Comparison of ENCODE assay signal across 1 cellular context in genomic region chr6:11942185-11942864, GRCh38.
A peak's percentile ranks its signal among the peaks of the same experiment; 100 is the strongest.
TF ChIP-seq lines count a peak whose summit lies in the region.

No MANE protein-coding gene starts in this region.

TF ChIP-seq in K562, 482 proteins besides CTCF, POLR2A, EP300 and RAD21 (continued from another document):
- TF ChIP-seq ZBTB40 (IDR thresholded peaks at IDR 0.05), result no peak
- no peak for TF ChIP-seq ZBTB40 (CRISPR knock-in tag; IDR thresholded peaks at IDR 0.05)
- no peak for TF ChIP-seq ZNF197 (CRISPR knock-in tag; IDR thresholded peaks at IDR 0.05; ENCODE audit: low read depth)
- no peak for TF ChIP-seq BHLHE40 (IDR thresholded peaks at IDR 0.05; ENCODE audit: low read length)
- TF ChIP-seq LEF1 (IDR thresholded peaks at IDR 0.05), result peak; percentile 52; the same call in 1 of the 2 replicates
- TF ChIP-seq TRIM24 (IDR thresholded peaks at IDR 0.05), result peak in 1 of 2 experiments; percentile 74; a peak in 2 of 4 replicates
- TF ChIP-seq ETS2 (tag; IDR thresholded peaks at IDR 0.05; ENCODE audit: borderline replicate concordance, poor library complexity, severe bottlenecking), result no peak
- TF ChIP-seq NKRF (IDR thresholded peaks at IDR 0.05; ENCODE audit: borderline replicate concordance), result no peak
- peak in 1 of 2 experiments; percentile 56 for TF ChIP-seq NCOA2 (IDR thresholded peaks at IDR 0.05; ENCODE audit: partially characterized antibody in 2 of 2)
- no peak for TF ChIP-seq MYNN (IDR thresholded peaks at IDR 0.05)
- no peak for TF ChIP-seq MYNN (CRISPR knock-in tag; IDR thresholded peaks at IDR 0.05)
- no peak for TF ChIP-seq MBD1 (CRISPR knock-in tag; IDR thresholded peaks at IDR 0.05)
- peak; percentile 91 for TF ChIP-seq C11orf30 (IDR thresholded peaks at IDR 0.05; ENCODE audit: low read depth)
